4 cellular contexts compared by ENCODE assay signal in the genomic region with DNA sequence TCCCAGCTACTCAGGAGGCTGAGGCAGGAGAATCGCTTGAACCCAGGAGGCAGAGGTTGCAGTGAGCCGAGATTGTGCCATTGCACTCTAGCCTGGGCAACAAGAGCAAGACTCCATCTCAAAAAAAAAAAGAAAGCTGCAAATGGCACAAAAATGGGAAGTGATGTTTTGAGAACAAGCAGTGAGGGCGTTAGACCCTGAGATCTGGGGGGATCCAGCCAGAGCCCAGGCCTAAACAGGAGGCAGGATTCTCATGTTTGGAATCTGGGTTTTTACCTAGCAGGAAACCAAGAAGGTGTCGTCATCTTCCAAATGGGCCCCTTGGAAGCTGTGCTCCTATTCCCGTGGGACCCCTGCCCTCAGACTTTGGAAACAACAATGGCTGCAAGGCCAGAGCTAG. TPM values are rescaled to one million over a fixed set of nuclear protein-coding genes. Genes with fewer than 3 reads are reported as not detected.
"Had no signal": no experiment of that assay in that cellular context is flagged by ENCODE, and none has a peak within 500 bp of the region (broad histone marks: within the 10 kb centered on the region; RNA-seq: fewer than 3 reads in every experiment).

No MANE protein-coding gene starts in this region.

RNA-seq across cellular contexts. Expression of a gene that starts 25.0 kb away (rescaled TPM):
- total RNA-seq: dermis blood vessel endothelial cell, endothelial cell of umbilical vein, kidney epithelial cell, osteocyte had no signal
